In the genomic region with DNA sequence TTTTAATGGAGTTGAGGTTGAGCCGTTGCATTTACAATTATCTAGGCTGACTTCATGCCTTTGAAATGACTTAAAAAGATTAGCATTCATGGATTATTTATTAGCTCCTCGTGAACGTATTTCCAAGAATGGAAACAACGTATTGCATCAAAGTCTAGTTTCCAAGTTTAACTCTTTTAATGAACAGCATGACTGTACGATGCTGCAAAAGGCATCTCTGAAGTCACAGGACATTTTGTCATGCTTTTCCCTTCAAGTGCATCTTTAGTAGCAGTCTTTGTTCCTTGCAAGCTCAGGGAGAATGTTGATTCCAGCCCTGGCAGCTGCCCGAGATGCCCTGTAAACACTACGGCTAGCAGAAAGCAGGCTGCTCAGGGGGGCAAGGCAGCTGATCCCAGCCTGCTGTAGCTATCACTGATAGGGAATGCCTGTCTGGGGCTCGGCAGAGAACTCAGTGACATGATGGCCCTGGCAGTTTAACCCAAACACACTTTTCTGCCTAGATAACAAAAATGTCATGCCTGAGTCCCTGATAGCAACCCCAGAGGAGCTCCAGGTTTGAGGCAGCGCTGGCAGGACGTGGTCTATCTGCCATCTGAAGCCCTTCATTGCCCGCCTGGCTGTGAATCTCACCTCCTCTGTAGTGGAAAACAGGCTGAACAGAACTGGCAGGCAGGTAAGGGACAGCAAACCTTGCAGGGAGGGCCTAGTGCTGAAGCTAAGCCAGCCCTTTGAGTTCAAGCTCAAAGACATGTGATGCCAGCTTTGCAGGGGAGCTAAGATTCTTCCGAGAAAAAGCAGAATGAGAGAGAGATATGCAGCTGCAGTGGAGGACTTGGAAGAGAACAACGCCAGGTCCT, we compare ENCODE assay signal across 1 cellular context.
TF ChIP-seq lines count a peak whose summit lies in the region.

No MANE protein-coding gene starts in this region.

TF ChIP-seq in GM23338, 12 proteins besides CTCF, POLR2A, EP300 and RAD21 (continued from another document):
- TF ChIP-seq, protein P1, sequence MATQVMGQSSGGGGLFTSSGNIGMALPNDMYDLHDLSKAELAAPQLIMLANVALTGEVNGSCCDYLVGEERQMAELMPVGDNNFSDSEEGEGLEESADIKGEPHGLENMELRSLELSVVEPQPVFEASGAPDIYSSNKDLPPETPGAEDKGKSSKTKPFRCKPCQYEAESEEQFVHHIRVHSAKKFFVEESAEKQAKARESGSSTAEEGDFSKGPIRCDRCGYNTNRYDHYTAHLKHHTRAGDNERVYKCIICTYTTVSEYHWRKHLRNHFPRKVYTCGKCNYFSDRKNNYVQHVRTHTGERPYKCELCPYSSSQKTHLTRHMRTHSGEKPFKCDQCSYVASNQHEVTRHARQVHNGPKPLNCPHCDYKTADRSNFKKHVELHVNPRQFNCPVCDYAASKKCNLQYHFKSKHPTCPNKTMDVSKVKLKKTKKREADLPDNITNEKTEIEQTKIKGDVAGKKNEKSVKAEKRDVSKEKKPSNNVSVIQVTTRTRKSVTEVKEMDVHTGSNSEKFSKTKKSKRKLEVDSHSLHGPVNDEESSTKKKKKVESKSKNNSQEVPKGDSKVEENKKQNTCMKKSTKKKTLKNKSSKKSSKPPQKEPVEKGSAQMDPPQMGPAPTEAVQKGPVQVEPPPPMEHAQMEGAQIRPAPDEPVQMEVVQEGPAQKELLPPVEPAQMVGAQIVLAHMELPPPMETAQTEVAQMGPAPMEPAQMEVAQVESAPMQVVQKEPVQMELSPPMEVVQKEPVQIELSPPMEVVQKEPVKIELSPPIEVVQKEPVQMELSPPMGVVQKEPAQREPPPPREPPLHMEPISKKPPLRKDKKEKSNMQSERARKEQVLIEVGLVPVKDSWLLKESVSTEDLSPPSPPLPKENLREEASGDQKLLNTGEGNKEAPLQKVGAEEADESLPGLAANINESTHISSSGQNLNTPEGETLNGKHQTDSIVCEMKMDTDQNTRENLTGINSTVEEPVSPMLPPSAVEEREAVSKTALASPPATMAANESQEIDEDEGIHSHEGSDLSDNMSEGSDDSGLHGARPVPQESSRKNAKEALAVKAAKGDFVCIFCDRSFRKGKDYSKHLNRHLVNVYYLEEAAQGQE (IDR thresholded peaks at IDR 0.05; ENCODE audit: unreplicated experiment) = no peak
- TF ChIP-seq, protein P2, sequence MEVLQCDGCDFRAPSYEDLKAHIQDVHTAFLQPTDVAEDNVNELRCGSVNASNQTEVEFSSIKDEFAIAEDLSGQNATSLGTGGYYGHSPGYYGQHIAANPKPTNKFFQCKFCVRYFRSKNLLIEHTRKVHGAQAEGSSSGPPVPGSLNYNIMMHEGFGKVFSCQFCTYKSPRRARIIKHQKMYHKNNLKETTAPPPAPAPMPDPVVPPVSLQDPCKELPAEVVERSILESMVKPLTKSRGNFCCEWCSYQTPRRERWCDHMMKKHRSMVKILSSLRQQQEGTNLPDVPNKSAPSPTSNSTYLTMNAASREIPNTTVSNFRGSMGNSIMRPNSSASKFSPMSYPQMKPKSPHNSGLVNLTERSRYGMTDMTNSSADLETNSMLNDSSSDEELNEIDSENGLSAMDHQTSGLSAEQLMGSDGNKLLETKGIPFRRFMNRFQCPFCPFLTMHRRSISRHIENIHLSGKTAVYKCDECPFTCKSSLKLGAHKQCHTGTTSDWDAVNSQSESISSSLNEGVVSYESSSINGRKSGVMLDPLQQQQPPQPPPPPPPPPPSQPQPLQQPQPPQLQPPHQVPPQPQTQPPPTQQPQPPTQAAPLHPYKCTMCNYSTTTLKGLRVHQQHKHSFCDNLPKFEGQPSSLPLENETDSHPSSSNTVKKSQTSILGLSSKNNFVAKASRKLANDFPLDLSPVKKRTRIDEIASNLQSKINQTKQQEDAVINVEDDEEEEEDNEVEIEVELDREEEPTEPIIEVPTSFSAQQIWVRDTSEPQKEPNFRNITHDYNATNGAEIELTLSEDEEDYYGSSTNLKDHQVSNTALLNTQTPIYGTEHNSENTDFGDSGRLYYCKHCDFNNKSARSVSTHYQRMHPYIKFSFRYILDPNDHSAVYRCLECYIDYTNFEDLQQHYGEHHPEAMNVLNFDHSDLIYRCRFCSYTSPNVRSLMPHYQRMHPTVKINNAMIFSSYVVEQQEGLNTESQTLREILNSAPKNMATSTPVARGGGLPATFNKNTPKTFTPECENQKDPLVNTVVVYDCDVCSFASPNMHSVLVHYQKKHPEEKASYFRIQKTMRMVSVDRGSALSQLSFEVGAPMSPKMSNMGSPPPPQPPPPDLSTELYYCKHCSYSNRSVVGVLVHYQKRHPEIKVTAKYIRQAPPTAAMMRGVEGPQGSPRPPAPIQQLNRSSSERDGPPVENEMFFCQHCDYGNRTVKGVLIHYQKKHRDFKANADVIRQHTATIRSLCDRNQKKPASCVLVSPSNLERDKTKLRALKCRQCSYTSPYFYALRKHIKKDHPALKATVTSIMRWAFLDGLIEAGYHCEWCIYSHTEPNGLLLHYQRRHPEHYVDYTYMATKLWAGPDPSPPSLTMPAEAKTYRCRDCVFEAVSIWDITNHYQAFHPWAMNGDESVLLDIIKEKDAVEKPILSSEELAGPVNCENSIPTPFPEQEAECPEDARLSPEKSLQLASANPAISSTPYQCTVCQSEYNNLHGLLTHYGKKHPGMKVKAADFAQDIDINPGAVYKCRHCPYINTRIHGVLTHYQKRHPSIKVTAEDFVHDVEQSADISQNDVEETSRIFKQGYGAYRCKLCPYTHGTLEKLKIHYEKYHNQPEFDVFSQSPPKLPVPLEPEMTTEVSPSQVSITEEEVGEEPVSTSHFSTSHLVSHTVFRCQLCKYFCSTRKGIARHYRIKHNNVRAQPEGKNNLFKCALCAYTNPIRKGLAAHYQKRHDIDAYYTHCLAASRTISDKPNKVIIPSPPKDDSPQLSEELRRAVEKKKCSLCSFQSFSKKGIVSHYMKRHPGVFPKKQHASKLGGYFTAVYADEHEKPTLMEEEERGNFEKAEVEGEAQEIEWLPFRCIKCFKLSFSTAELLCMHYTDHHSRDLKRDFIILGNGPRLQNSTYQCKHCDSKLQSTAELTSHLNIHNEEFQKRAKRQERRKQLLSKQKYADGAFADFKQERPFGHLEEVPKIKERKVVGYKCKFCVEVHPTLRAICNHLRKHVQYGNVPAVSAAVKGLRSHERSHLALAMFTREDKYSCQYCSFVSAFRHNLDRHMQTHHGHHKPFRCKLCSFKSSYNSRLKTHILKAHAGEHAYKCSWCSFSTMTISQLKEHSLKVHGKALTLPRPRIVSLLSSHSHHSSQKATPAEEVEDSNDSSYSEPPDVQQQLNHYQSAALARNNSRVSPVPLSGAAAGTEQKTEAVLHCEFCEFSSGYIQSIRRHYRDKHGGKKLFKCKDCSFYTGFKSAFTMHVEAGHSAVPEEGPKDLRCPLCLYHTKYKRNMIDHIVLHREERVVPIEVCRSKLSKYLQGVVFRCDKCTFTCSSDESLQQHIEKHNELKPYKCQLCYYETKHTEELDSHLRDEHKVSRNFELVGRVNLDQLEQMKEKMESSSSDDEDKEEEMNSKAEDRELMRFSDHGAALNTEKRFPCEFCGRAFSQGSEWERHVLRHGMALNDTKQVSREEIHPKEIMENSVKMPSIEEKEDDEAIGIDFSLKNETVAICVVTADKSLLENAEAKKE (CRISPR knock-in tag; IDR thresholded peaks at IDR 0.05) = no peak
- no peak for TF ChIP-seq ZNF114 (CRISPR knock-in tag; IDR thresholded peaks at IDR 0.05)
- TF ChIP-seq EZH2phosphoT487 (IDR thresholded peaks at IDR 0.05; ENCODE audit: unreplicated experiment) = no peak
